24 cellular contexts compared by ENCODE assay signal in genomic region chr12:58812229-58812628, GRCh38.
"Had no signal": no experiment of that assay in that cellular context is flagged by ENCODE, and none has a peak within 500 bp of the region (broad histone marks: within the 10 kb centered on the region; RNA-seq: fewer than 3 reads in every experiment).

No MANE protein-coding gene starts in this region.

- H3K4me1 Mint-ChIP-seq: activated T-helper 17 cell treated with anti-CD3 and anti-CD28 coated beads, Interleukin-2, amount 50 U/mL, for 72 hours; memory B cell; stimulated activated naive CD8-positive, alpha-beta T cell treated with anti-CD3 and anti-CD28 coated beads, Interleukin-15, amount 100 ng/mL, for 72 hours had no signal

- H3K4me3 ChIP-seq: adrenal gland, ascending aorta, esophagus muscularis mucosa, tibial artery had no signal

- H3K27me3 ChIP-seq: adrenal gland, ascending aorta, brain microvascular endothelial cell, esophagus muscularis mucosa, neutrophil, tibial artery had no signal

- H2AFZ ChIP-seq: parathyroid adenoma had no signal

- ATAC-seq: activated naive CD4-positive, alpha-beta T cell treated with anti-CD3 and anti-CD28 coated beads, Interleukin-2, amount 50 U/mL, for 72 hours; activated T-helper 17 cell treated with anti-CD3 and anti-CD28 coated beads, Interleukin-2, amount 50 U/mL, for 72 hours; effector memory CD8-positive, alpha-beta T cell; right cardiac atrium; stimulated activated naive CD8-positive, alpha-beta T cell treated with anti-CD3 and anti-CD28 coated beads, Interleukin-15, amount 100 ng/mL, for 72 hours; WTC11 had no signal

- H3K27ac ChIP-seq: adrenal gland, ascending aorta, brain microvascular endothelial cell, esophagus muscularis mucosa, neutrophil, parathyroid adenoma, tibial artery had no signal

- DNase-seq: activated CD4-positive, alpha-beta T cell treated with anti-CD3 and anti-CD28 coated beads, Interleukin-2, amount 50 U/mL, for 4 hours; activated CD8-positive, alpha-beta memory T cell treated with anti-CD3 and anti-CD28 coated beads for 24 hours; activated CD8-positive, alpha-beta memory T cell treated with anti-CD3 and anti-CD28 coated beads, Interleukin-2, amount 50 U/mL, for 4 hours; activated T-cell treated with anti-CD3 and anti-CD28 coated beads, Interleukin-2, amount 50 U/mL, for 24 hours; adrenal gland; brain microvascular endothelial cell; central memory CD4-positive, alpha-beta T cell; effector memory CD8-positive, alpha-beta T cell; glutamatergic neuron; hypothalamus; right cardiac atrium; stimulated activated CD4-positive, alpha-beta T cell treated with anti-CD3 and anti-CD28 coated beads, Interleukin-1b, Interleukin-23, amount 100 ng/mL, for 48 hours; stimulated activated naive CD8-positive, alpha-beta T cell treated with anti-CD3 and anti-CD28 coated beads, Interleukin-15, amount 100 ng/mL, for 72 hours; T-helper 9 cell; tibial artery had no signal

- H3K9me3 ChIP-seq: adrenal gland, ascending aorta, esophagus muscularis mucosa, neutrophil, tibial artery had no signal

- H3K79me2 ChIP-seq: parathyroid adenoma had no signal

- H3K36me3 ChIP-seq: adrenal gland, ascending aorta, brain microvascular endothelial cell, esophagus muscularis mucosa, neutrophil, tibial artery had no signal

- H3K36me3 Mint-ChIP-seq: activated naive CD4-positive, alpha-beta T cell treated with anti-CD3 and anti-CD28 coated beads, Interleukin-2, amount 50 U/mL, for 72 hours; memory B cell; WTC11 had no signal

- H3K4me1 ChIP-seq: adrenal gland, ascending aorta had no signal

- H3K4me3 Mint-ChIP-seq: activated T-cell treated with anti-CD3 and anti-CD28 coated beads, Interleukin-2, amount 50 U/mL, for 24 hours; activated T-helper 17 cell treated with anti-CD3 and anti-CD28 coated beads, Interleukin-2, amount 50 U/mL, for 72 hours; effector memory CD8-positive, alpha-beta T cell; memory B cell; nephron; stimulated activated naive CD8-positive, alpha-beta T cell treated with anti-CD3 and anti-CD28 coated beads, Interleukin-15, amount 100 ng/mL, for 72 hours; WTC11 had no signal

- H3K27me3 Mint-ChIP-seq: activated T-cell treated with anti-CD3 and anti-CD28 coated beads, Interleukin-2, amount 50 U/mL, for 24 hours; activated T-helper 17 cell treated with anti-CD3 and anti-CD28 coated beads, Interleukin-2, amount 50 U/mL, for 72 hours; effector memory CD8-positive, alpha-beta T cell; memory B cell; stimulated activated naive CD8-positive, alpha-beta T cell treated with anti-CD3 and anti-CD28 coated beads, Interleukin-15, amount 100 ng/mL, for 72 hours had no signal

- H3K9me3 Mint-ChIP-seq: activated T-cell treated with anti-CD3 and anti-CD28 coated beads, Interleukin-2, amount 50 U/mL, for 24 hours; activated T-helper 17 cell treated with anti-CD3 and anti-CD28 coated beads, Interleukin-2, amount 50 U/mL, for 72 hours; effector memory CD8-positive, alpha-beta T cell; memory B cell; nephron; stimulated activated naive CD8-positive, alpha-beta T cell treated with anti-CD3 and anti-CD28 coated beads, Interleukin-15, amount 100 ng/mL, for 72 hours; WTC11 had no signal

- H3K27ac Mint-ChIP-seq: activated naive CD4-positive, alpha-beta T cell treated with anti-CD3 and anti-CD28 coated beads, Interleukin-2, amount 50 U/mL, for 72 hours; activated T-cell treated with anti-CD3 and anti-CD28 coated beads, Interleukin-2, amount 50 U/mL, for 24 hours; activated T-helper 17 cell treated with anti-CD3 and anti-CD28 coated beads, Interleukin-2, amount 50 U/mL, for 72 hours; effector memory CD8-positive, alpha-beta T cell; memory B cell; nephron; stimulated activated naive CD8-positive, alpha-beta T cell treated with anti-CD3 and anti-CD28 coated beads, Interleukin-15, amount 100 ng/mL, for 72 hours; WTC11 had no signal
